ENCODE assay signal across 18 cellular contexts in the genomic region with DNA sequence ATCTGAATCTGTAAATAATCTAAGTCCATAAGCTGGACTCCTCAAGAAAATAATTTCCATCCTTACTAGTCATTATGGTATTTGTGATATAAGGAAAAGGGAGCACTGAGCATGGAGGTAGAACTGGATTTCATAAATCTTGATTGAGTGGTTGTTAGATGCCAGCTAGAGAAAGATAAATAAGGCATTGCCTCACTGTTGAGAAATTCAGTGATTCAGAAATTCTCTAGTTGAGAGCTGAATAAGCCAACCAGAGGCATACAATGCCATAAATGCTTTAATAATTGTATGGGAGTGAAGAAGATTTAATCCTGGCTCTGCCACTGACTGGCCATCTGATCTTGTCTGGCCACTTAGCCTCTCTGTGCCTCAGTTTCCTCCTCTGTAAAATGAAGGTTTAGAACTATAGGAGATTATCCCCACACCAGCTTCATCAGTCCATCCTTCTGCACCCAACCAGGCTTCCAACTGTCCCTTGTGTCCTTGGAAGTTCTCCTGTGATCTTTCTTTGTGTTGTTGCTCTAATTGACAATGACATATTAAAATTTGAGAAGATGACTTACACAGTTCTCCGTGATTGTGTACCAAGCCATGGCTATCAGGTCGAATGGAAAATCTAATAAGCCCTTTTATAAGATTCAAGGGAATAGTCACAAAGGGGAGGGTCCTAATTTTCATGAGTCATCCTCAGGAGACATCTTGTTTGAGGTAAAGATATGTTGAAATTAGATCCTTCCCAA.
DNase-seq lines count a peak whose midpoint lies in the region; ATAC-seq and TF ChIP-seq lines count a peak whose summit lies in the region.
"Had no signal": no experiment of that assay in that cellular context is flagged by ENCODE, and none has a peak within 500 bp of the region (broad histone marks: within the 10 kb centered on the region; RNA-seq: fewer than 3 reads in every experiment).

No MANE protein-coding gene starts in this region.

- TF ChIP-seq POLR2A in esophagus squamous epithelium (IDR thresholded peaks at IDR 0.05) = no peak

- H3K36me3 Mint-ChIP-seq in chondrocyte (ENCODE audit: low read depth) = no peaks in the 10 kb centered on the region
- H3K36me3 Mint-ChIP-seq: CD4-positive, alpha-beta memory T cell had no signal

- ATAC-seq in GM21717 (IDR thresholded peaks at IDR 0.05; ENCODE audit: unreplicated experiment) (no peak), HG03378 (IDR thresholded peaks at IDR 0.05; ENCODE audit: unreplicated experiment) (no peak)
- ATAC-seq: A549; activated naive CD8-positive, alpha-beta T cell treated with anti-CD3 and anti-CD28 coated beads, Interleukin-2, amount 50 U/mL, for 24 hours; T-helper 17 cell had no signal

- DNase-seq in AG10803 (ENCODE audit: low read depth) = peak; percentile 23
- DNase-seq in NCI-H226 = peak; percentile 88
- no peak for DNase-seq in chondrocyte (ENCODE audit: low spot score)
- peak; percentile 66 for DNase-seq in kidney glomerular epithelial cell (lab: John Stamatoyannopoulos, UW)
- no peak for DNase-seq in NCI-H2171 treated with DMSO at 0.1 percent for 48 hours (lab: John Stamatoyannopoulos, UW)
- no peak for DNase-seq in esophagus squamous epithelium (lab: John Stamatoyannopoulos, UW)
- DNase-seq: activated naive CD8-positive, alpha-beta T cell treated with anti-CD3 and anti-CD28 coated beads, Interleukin-2, amount 50 U/mL, for 24 hours; CD4-positive, alpha-beta memory T cell; DND-41; NCI-H187; NCI-H446 treated with DMSO at 0.1 percent for 48 hours; stimulated activated CD4-positive, alpha-beta T cell treated with anti-CD3 and anti-CD28 coated beads, Interleukin-15, amount 100 ng/mL, for 24 hours; T-helper 17 cell; WERI-Rb-1 had no signal

- no peaks in the 10 kb centered on the region for H3K27me3 ChIP-seq in esophagus squamous epithelium

- no peaks in the 10 kb centered on the region for H3K4me1 ChIP-seq in esophagus squamous epithelium
- H3K4me1 ChIP-seq: A549 had no signal

- H3K4me3 Mint-ChIP-seq in chondrocyte (ENCODE audit: unreplicated experiment) = no peak overlapping the region
- H3K4me3 Mint-ChIP-seq: activated naive CD8-positive, alpha-beta T cell treated with anti-CD3 and anti-CD28 coated beads, Interleukin-2, amount 50 U/mL, for 24 hours; CD4-positive, alpha-beta memory T cell; stimulated activated naive CD8-positive, alpha-beta T cell treated with anti-CD3 and anti-CD28 coated beads, Interleukin-15, Interleukin-2, amounts not matched to agents 100 ng/mL and 50 ng/mL, for 24 hours; T-helper 17 cell had no signal

- no peaks in the 10 kb centered on the region for H3K9me3 ChIP-seq in esophagus squamous epithelium
- H3K9me3 ChIP-seq: A549 had no signal

- no peaks in the 10 kb centered on the region for H3K27me3 Mint-ChIP-seq in chondrocyte (ENCODE audit: low read depth)
- H3K27me3 Mint-ChIP-seq: CD4-positive, alpha-beta memory T cell; stimulated activated naive CD8-positive, alpha-beta T cell treated with anti-CD3 and anti-CD28 coated beads, Interleukin-15, Interleukin-2, amounts not matched to agents 100 ng/mL and 50 ng/mL, for 24 hours had no signal

- H3K9me3 Mint-ChIP-seq in chondrocyte (ENCODE audit: low read depth) = no peaks in the 10 kb centered on the region
- H3K9me3 Mint-ChIP-seq: activated naive CD8-positive, alpha-beta T cell treated with anti-CD3 and anti-CD28 coated beads, Interleukin-2, amount 50 U/mL, for 24 hours; CD4-positive, alpha-beta memory T cell; stimulated activated naive CD8-positive, alpha-beta T cell treated with anti-CD3 and anti-CD28 coated beads, Interleukin-15, Interleukin-2, amounts not matched to agents 100 ng/mL and 50 ng/mL, for 24 hours had no signal

- intact Hi-C loops in esophagus squamous epithelium (cut with DNase I) = no loop called here

- peak overlapping the region; percentile 90 for H3K27ac Mint-ChIP-seq in chondrocyte (ENCODE audit: unreplicated experiment)
- H3K27ac Mint-ChIP-seq: activated naive CD8-positive, alpha-beta T cell treated with anti-CD3 and anti-CD28 coated beads, Interleukin-2, amount 50 U/mL, for 24 hours; CD4-positive, alpha-beta memory T cell; stimulated activated naive CD8-positive, alpha-beta T cell treated with anti-CD3 and anti-CD28 coated beads, Interleukin-15, Interleukin-2, amounts not matched to agents 100 ng/mL and 50 ng/mL, for 24 hours; T-helper 17 cell had no signal

- no peaks in the 10 kb centered on the region for H3K36me3 ChIP-seq in esophagus squamous epithelium
- H3K36me3 ChIP-seq: WERI-Rb-1 had no signal

- no peak overlapping the region for H3K27ac ChIP-seq in esophagus squamous epithelium
- H3K27ac ChIP-seq: A549, WERI-Rb-1 had no signal

- WGBS in esophagus squamous epithelium, 2 donors = 54 to 78% methylated on average over 2 of the region's 2 CpGs

- TF ChIP-seq CTCF in AG10803 (conservative IDR thresholded peaks at IDR 0.05; ENCODE audit: low read length) (no peak), chondrocyte (IDR thresholded peaks at IDR 0.05) (no peak), esophagus squamous epithelium (IDR thresholded peaks at IDR 0.05) (no peak)

- peaks cover 15% of the 10 kb centered on the region for H3K4me1 Mint-ChIP-seq in chondrocyte (ENCODE audit: low read depth)
- H3K4me1 Mint-ChIP-seq: activated naive CD8-positive, alpha-beta T cell treated with anti-CD3 and anti-CD28 coated beads, Interleukin-2, amount 50 U/mL, for 24 hours; CD4-positive, alpha-beta memory T cell; T-helper 17 cell had no signal

- no peak overlapping the region for H3K4me3 ChIP-seq in AG10803 (ENCODE audit: low read length)
- H3K4me3 ChIP-seq in esophagus squamous epithelium = no peak overlapping the region
- H3K4me3 ChIP-seq: A549 had no signal

Comparison
In these comparisons a context has a peak if more than half of its experiments do, and no peak if none do; other contexts are left out.
1. DNase-seq: peak in AG10803 (single experiment), NCI-H226 (single experiment) and kidney glomerular epithelial cell (single experiment); none in chondrocyte (single experiment), NCI-H2171 treated with DMSO at 0.1 percent for 48 hours (single experiment) and esophagus squamous epithelium (single experiment).